32 cellular contexts compared by ENCODE assay signal in the genomic region with DNA sequence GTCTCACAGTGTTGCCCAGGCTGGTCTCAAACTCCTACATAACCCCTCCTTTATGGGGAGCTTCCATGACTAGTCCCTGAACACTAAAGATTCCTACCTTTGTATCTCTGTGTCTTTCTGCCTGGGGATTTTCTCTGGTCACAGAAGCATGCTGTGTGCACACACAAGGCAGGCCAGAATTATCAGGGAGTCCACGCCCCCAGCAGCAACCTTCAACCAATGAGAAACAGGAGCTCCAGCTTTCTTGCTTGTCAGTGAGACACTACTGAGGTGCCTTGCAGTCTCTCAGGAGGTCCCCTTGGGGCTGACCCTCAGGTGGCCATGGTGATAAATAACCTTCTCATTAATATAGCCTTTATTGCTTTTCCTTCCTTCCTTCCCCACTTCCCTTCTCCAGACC. TPM values are rescaled to one million over a fixed set of nuclear protein-coding genes. Genes with fewer than 3 reads are reported as not detected.
"Had no signal": no experiment of that assay in that cellular context is flagged by ENCODE, and none has a peak within 500 bp of the region (broad histone marks: within the 10 kb centered on the region; RNA-seq: fewer than 3 reads in every experiment).

No MANE protein-coding gene starts in this region.

- H3K27me3 ChIP-seq: SJCRH30 had no signal

- H3K36me3 ChIP-seq: SJCRH30, WERI-Rb-1 had no signal

- H3K4me3 ChIP-seq: K562, SJCRH30, SK-N-MC had no signal

- H3K4me1 ChIP-seq: SJCRH30 had no signal

- H3K36me3 Mint-ChIP-seq: activated CD8-positive, alpha-beta memory T cell treated with anti-CD3 and anti-CD28 coated beads, Interleukin-2, amount 10 ng/mL, durations not matched to agents 7 days and 5 days; activated naive CD4-positive, alpha-beta T cell treated with anti-CD3 and anti-CD28 coated beads, Interleukin-2, amount 10 ng/mL, durations not matched to agents 7 days and 5 days; activated naive CD8-positive, alpha-beta T cell; brain had no signal

- H3K27ac Mint-ChIP-seq: activated CD4-positive, alpha-beta memory T cell treated with anti-CD3 and anti-CD28 coated beads, Interleukin-2, amount 10 ng/mL, durations not matched to agents 7 days and 5 days; activated CD8-positive, alpha-beta memory T cell treated with anti-CD3 and anti-CD28 coated beads, Interleukin-2, amount 10 ng/mL, durations not matched to agents 7 days and 5 days; activated naive CD4-positive, alpha-beta T cell treated with anti-CD3 and anti-CD28 coated beads, Interleukin-2, amount 10 ng/mL, durations not matched to agents 7 days and 5 days; activated naive CD8-positive, alpha-beta T cell; activated naive CD8-positive, alpha-beta T cell treated with anti-CD3 and anti-CD28 coated beads, Interleukin-2, amount 50 U/mL, for 24 hours; brain had no signal

- H3K27ac ChIP-seq: SJCRH30, SK-N-MC, WERI-Rb-1 had no signal

- H3K4me3 Mint-ChIP-seq: activated CD4-positive, alpha-beta memory T cell treated with anti-CD3 and anti-CD28 coated beads, Interleukin-2, amount 10 ng/mL, durations not matched to agents 7 days and 5 days; activated CD8-positive, alpha-beta memory T cell treated with anti-CD3 and anti-CD28 coated beads, Interleukin-2, amount 10 ng/mL, durations not matched to agents 7 days and 5 days; activated naive CD4-positive, alpha-beta T cell treated with anti-CD3 and anti-CD28 coated beads, Interleukin-2, amount 10 ng/mL, durations not matched to agents 7 days and 5 days; activated naive CD8-positive, alpha-beta T cell; activated naive CD8-positive, alpha-beta T cell treated with anti-CD3 and anti-CD28 coated beads, Interleukin-2, amount 50 U/mL, for 24 hours; brain had no signal

- H3K27me3 Mint-ChIP-seq: activated CD4-positive, alpha-beta memory T cell treated with anti-CD3 and anti-CD28 coated beads, Interleukin-2, amount 10 ng/mL, durations not matched to agents 7 days and 5 days; activated CD8-positive, alpha-beta memory T cell treated with anti-CD3 and anti-CD28 coated beads, Interleukin-2, amount 10 ng/mL, durations not matched to agents 7 days and 5 days; activated naive CD4-positive, alpha-beta T cell treated with anti-CD3 and anti-CD28 coated beads, Interleukin-2, amount 10 ng/mL, durations not matched to agents 7 days and 5 days; activated naive CD8-positive, alpha-beta T cell; activated naive CD8-positive, alpha-beta T cell treated with anti-CD3 and anti-CD28 coated beads, Interleukin-2, amount 50 U/mL, for 24 hours had no signal

- DNase-seq: activated CD4-positive, alpha-beta memory T cell treated with anti-CD3 and anti-CD28 coated beads, Interleukin-2, amount 10 ng/mL, durations not matched to agents 7 days and 5 days; activated CD4-positive, alpha-beta T cell treated with anti-CD3 and anti-CD28 coated beads for 1 hour; activated CD4-positive, alpha-beta T cell treated with anti-CD3 and anti-CD28 coated beads for 48 hours; activated CD4-positive, CD25-positive, alpha-beta regulatory T cell; activated CD8-positive, alpha-beta memory T cell treated with anti-CD3 and anti-CD28 coated beads for 24 hours; activated CD8-positive, alpha-beta memory T cell treated with anti-CD3 and anti-CD28 coated beads, Interleukin-2, amount 10 ng/mL, durations not matched to agents 7 days and 5 days; activated CD8-positive, alpha-beta memory T cell treated with anti-CD3 and anti-CD28 coated beads, Interleukin-2, amount 50 U/mL, for 48 hours; activated effector memory CD4-positive, alpha-beta T cell treated with Interleukin-2 at 50 U/mL for 16 hours; activated naive CD4-positive, alpha-beta T cell treated with anti-CD3 and anti-CD28 coated beads, Interleukin-2, amount 10 ng/mL, durations not matched to agents 7 days and 5 days; activated naive CD8-positive, alpha-beta T cell treated with anti-CD3 and anti-CD28 coated beads, Interleukin-2, amount 50 U/mL, for 24 hours; activated T-cell treated with anti-CD3 and anti-CD28 coated beads, Interleukin-2, amount 50 U/mL, for 48 hours; anterior cingulate cortex; caudate nucleus; NCI-H1048; NCI-H1105 treated with DMSO at 0.1 percent for 48 hours; NCI-H1694; NCI-H1930; NCI-H2081 treated with DMSO at 0.1 percent for 48 hours; NCI-H2171; NCI-H510A; NCI-H526; NCI-H774; SHP77; SJCRH30; T1000; WERI-Rb-1 had no signal

- FAIRE-seq: bronchial epithelial cell, K562 had no signal

- H3K4me1 Mint-ChIP-seq: activated CD4-positive, alpha-beta memory T cell treated with anti-CD3 and anti-CD28 coated beads, Interleukin-2, amount 10 ng/mL, durations not matched to agents 7 days and 5 days; activated CD8-positive, alpha-beta memory T cell treated with anti-CD3 and anti-CD28 coated beads, Interleukin-2, amount 10 ng/mL, durations not matched to agents 7 days and 5 days; activated naive CD4-positive, alpha-beta T cell treated with anti-CD3 and anti-CD28 coated beads, Interleukin-2, amount 10 ng/mL, durations not matched to agents 7 days and 5 days; activated naive CD8-positive, alpha-beta T cell treated with anti-CD3 and anti-CD28 coated beads, Interleukin-2, amount 50 U/mL, for 24 hours; brain had no signal

- H3K9me3 Mint-ChIP-seq: activated naive CD8-positive, alpha-beta T cell treated with anti-CD3 and anti-CD28 coated beads, Interleukin-2, amount 50 U/mL, for 24 hours had no signal

- H3K9me3 ChIP-seq: SJCRH30 had no signal

- ATAC-seq: activated CD8-positive, alpha-beta memory T cell treated with anti-CD3 and anti-CD28 coated beads, Interleukin-2, amount 10 ng/mL, durations not matched to agents 7 days and 5 days; activated naive CD8-positive, alpha-beta T cell treated with anti-CD3 and anti-CD28 coated beads, Interleukin-2, amount 50 U/mL, for 24 hours; K562; Panc1 had no signal

RNA-seq across cellular contexts. Expression of a gene that starts 45.1 kb away (rescaled TPM):
- polyA plus RNA-seq: K562 had no signal
